In genomic region chr18:67092141-67092540, GRCh38 we compare ENCODE assay signal across 1 cellular context.
TF ChIP-seq lines count a peak whose summit lies in the region.

No MANE protein-coding gene starts in this region.

TF ChIP-seq in GM23338, 12 proteins besides CTCF, POLR2A, EP300 and RAD21 (continued from another document):
- peak; percentile 19; the same call in 1 of the 2 replicates for TF ChIP-seq ZNF462 (CRISPR knock-in tag; IDR thresholded peaks at IDR 0.05)
